Comparison of ENCODE assay signal across 14 cellular contexts in the genomic region with DNA sequence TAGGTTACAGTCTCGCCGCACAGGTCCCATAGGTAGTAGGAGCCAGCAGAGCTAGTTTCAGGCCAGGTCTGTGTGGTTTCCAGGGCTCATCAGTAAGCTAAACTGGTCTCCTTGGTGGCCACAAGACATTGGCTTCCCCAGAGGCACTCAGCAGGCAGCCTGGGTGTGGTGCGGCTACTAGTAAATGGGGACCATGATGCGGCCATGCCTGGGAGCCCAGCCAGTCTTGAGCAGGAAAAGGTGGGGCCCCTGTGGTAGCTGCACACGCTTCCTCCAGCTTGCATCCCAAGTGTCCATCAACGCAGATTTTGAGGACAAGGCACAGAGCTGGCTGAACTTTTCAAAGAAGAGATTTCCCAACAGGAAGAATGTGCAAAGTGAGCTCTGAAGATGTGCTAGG.
DNase-seq lines count a peak whose midpoint lies in the region; ATAC-seq and TF ChIP-seq lines count a peak whose summit lies in the region.
"Had no signal": no experiment of that assay in that cellular context is flagged by ENCODE, and none has a peak within 500 bp of the region (broad histone marks: within the 10 kb centered on the region; RNA-seq: fewer than 3 reads in every experiment).

No MANE protein-coding gene starts in this region.

- no peaks in the 10 kb centered on the region for H3K4me1 ChIP-seq in adrenal gland (replicated peaks in 1 of 2)

- no peak overlapping the region for H3K27ac Mint-ChIP-seq in activated T-helper 2 cell treated with anti-CD3 and anti-CD28 coated beads, Interferon-gamma antibody, Interleukin-2, Interleukin-4, amounts not matched to agents 10 μg/mL and 5 μg/mL and 100 μg/mL, durations not matched to agents 14 hours and 24 hours and 36 hours

- H3K9me3 ChIP-seq in adrenal gland (replicated peaks in 1 of 3) = no peaks in the 10 kb centered on the region
- H3K9me3 ChIP-seq: pancreas had no signal

- TF ChIP-seq CTCF in adrenal gland (IDR thresholded peaks at IDR 0.05) = no peak

- H3K4me3 ChIP-seq in adrenal gland = no peak overlapping the region
- H3K4me3 ChIP-seq: dorsolateral prefrontal cortex, pancreas had no signal

- no peaks in the 10 kb centered on the region for H3K4me1 Mint-ChIP-seq in activated T-helper 2 cell treated with anti-CD3 and anti-CD28 coated beads, Interferon-gamma antibody, Interleukin-2, Interleukin-4, amounts not matched to agents 10 μg/mL and 5 μg/mL and 100 μg/mL, durations not matched to agents 14 hours and 24 hours and 36 hours (ENCODE audit: low read depth)

- no peaks in the 10 kb centered on the region for H3K27me3 ChIP-seq in adrenal gland
- H3K27me3 ChIP-seq: dorsolateral prefrontal cortex, pancreas had no signal

- H3K4me3 Mint-ChIP-seq in activated T-helper 2 cell treated with anti-CD3 and anti-CD28 coated beads, Interferon-gamma antibody, Interleukin-2, Interleukin-4, amounts not matched to agents 10 μg/mL and 5 μg/mL and 100 μg/mL, durations not matched to agents 14 hours and 24 hours and 36 hours (ENCODE audit: low read depth) = no peak overlapping the region
- H3K4me3 Mint-ChIP-seq: B cell had no signal

- no peaks in the 10 kb centered on the region for H3K9me3 Mint-ChIP-seq in activated T-helper 2 cell treated with anti-CD3 and anti-CD28 coated beads, Interferon-gamma antibody, Interleukin-2, Interleukin-4, amounts not matched to agents 10 μg/mL and 5 μg/mL and 100 μg/mL, durations not matched to agents 14 hours and 24 hours and 36 hours

- H3K36me3 ChIP-seq in adrenal gland (replicated peaks in 1 of 2) = no peaks in the 10 kb centered on the region
- H3K36me3 ChIP-seq: pancreas, WERI-Rb-1 had no signal

- peaks cover 3% of the 10 kb centered on the region for H3K27me3 Mint-ChIP-seq in activated T-helper 2 cell treated with anti-CD3 and anti-CD28 coated beads, Interferon-gamma antibody, Interleukin-2, Interleukin-4, amounts not matched to agents 10 μg/mL and 5 μg/mL and 100 μg/mL, durations not matched to agents 14 hours and 24 hours and 36 hours (ENCODE audit: low read depth)
- H3K27me3 Mint-ChIP-seq: B cell had no signal

- TF ChIP-seq POLR2A in adrenal gland (IDR thresholded peaks at IDR 0.05) = no peak

- no peaks in the 10 kb centered on the region for H3K36me3 Mint-ChIP-seq in activated T-helper 2 cell treated with anti-CD3 and anti-CD28 coated beads, Interferon-gamma antibody, Interleukin-2, Interleukin-4, amounts not matched to agents 10 μg/mL and 5 μg/mL and 100 μg/mL, durations not matched to agents 14 hours and 24 hours and 36 hours (ENCODE audit: low read depth)

- H3K27ac ChIP-seq in adrenal gland = peak overlapping the region in 1 of 5 donors; percentile 57
- H3K27ac ChIP-seq: pancreas, WERI-Rb-1 had no signal

- ATAC-seq in left ventricle myocardium superior = peak; percentile 89
- peak; percentile 72 for ATAC-seq in sciatic nerve
- no peak for ATAC-seq in GM21737 (IDR thresholded peaks at IDR 0.05; ENCODE audit: unreplicated experiment)

- peak; percentile 32 for DNase-seq in CD1c-positive myeloid dendritic cell (ENCODE audit: extremely low spot score)
- peak; percentile 36 to 80 (median 66) for DNase-seq in adrenal gland
- peak; percentile 85 for DNase-seq in left ventricle myocardium superior
- DNase-seq in sciatic nerve (ENCODE audit: low spot score) = no peak
- DNase-seq in NCI-H2107 (lab: John Stamatoyannopoulos, UW) = no peak
- no peak for DNase-seq in activated T-helper 2 cell treated with anti-CD3 and anti-CD28 coated beads, Interferon-gamma antibody, Interleukin-2, Interleukin-4, amounts not matched to agents 10 μg/mL and 5 μg/mL and 100 μg/mL, durations not matched to agents 14 hours and 24 hours and 36 hours (ENCODE audit: low spot score)
- no peak for DNase-seq in SW 1271 (lab: John Stamatoyannopoulos, UW)
- DNase-seq: NCI-H1105, NCI-H510A treated with DMSO at 0.1 percent for 48 hours, WERI-Rb-1 had no signal

- intact Hi-C loops in adrenal gland (cut with DNase I) = no loop called here
- intact Hi-C loops in left ventricle myocardium superior (cut with micrococcal nuclease) = no loop called here
- intact Hi-C loops in sciatic nerve (cut with DNase I) = no loop called here
- intact Hi-C loops in activated T-helper 2 cell treated with anti-CD3 and anti-CD28 coated beads, Interferon-gamma antibody, Interleukin-2, Interleukin-4, amounts not matched to agents 10 μg/mL and 5 μg/mL and 100 μg/mL, durations not matched to agents 14 hours and 24 hours and 36 hours (cut with micrococcal nuclease) = no loop called here

- WGBS in adrenal gland, 4 donors = 66 to 89% (median 72%) methylated on average over 6 of the region's 6 CpGs

Comparison
In these comparisons a context has a peak if more than half of its experiments do, and no peak if none do; other contexts are left out.
1. DNase-seq: peak in CD1c-positive myeloid dendritic cell (single experiment), adrenal gland (7 of 7) and left ventricle myocardium superior (single experiment); none in sciatic nerve (single experiment), NCI-H2107 (single experiment), activated T-helper 2 cell treated with anti-CD3 and anti-CD28 coated beads, Interferon-gamma antibody, Interleukin-2, Interleukin-4, amounts not matched to agents 10 μg/mL and 5 μg/mL and 100 μg/mL, durations not matched to agents 14 hours and 24 hours and 36 hours (single experiment) and SW 1271 (0 of 2).